22 cellular contexts compared by ENCODE assay signal in the genomic region with DNA sequence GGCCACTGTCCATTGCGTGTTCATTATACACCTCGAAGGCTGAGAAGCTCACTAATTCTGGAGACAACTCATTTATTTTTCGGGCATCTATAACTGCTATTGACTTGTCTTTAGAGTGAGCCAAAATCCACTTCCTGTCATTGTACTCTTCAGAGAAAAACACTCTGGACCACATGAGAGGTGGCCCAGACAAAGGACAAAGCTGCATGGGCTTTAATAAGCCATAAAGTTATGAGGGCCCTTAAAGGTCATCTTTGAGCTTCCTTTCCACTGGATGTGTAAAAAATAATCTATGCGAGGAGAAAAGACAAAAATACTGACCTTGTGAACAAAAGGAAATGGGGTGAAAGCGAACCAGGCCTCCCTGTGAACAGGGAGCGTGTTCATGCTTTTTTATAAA.
"Had no signal": no experiment of that assay in that cellular context is flagged by ENCODE, and none has a peak within 500 bp of the region (broad histone marks: within the 10 kb centered on the region; RNA-seq: fewer than 3 reads in every experiment).

No MANE protein-coding gene starts in this region.

- H3K4me3 ChIP-seq: colonic mucosa, spleen, testis, upper lobe of left lung had no signal

- H3K27ac ChIP-seq: colonic mucosa, parathyroid adenoma, testis, upper lobe of left lung had no signal

- H3K9me3 ChIP-seq: colonic mucosa, testis, upper lobe of left lung had no signal

- H3K9ac ChIP-seq: parathyroid adenoma had no signal

- H3K9me3 Mint-ChIP-seq: activated CD8-positive, alpha-beta T cell treated with anti-CD3 and anti-CD28 coated beads for 36 hours; activated naive CD4-positive, alpha-beta T cell treated with anti-CD3 and anti-CD28 coated beads, Interleukin-2, amount 10 ng/mL, durations not matched to agents 7 days and 5 days; central memory CD8-positive, alpha-beta T cell had no signal

- H3K36me3 Mint-ChIP-seq: activated naive CD4-positive, alpha-beta T cell treated with anti-CD3 and anti-CD28 coated beads, Interleukin-2, amount 10 ng/mL, durations not matched to agents 7 days and 5 days; brain; naive thymus-derived CD8-positive, alpha-beta T cell had no signal

- H3K36me3 ChIP-seq: colonic mucosa, spleen, upper lobe of left lung had no signal

- H3K4me1 Mint-ChIP-seq: activated naive CD4-positive, alpha-beta T cell treated with anti-CD3 and anti-CD28 coated beads, Interleukin-2, amount 10 ng/mL, durations not matched to agents 7 days and 5 days; central memory CD8-positive, alpha-beta T cell had no signal

- H3K27me3 ChIP-seq: colonic mucosa, testis, upper lobe of left lung had no signal

- H3K4me1 ChIP-seq: colonic mucosa, parathyroid adenoma, upper lobe of left lung had no signal

- H3K4me3 Mint-ChIP-seq: activated CD8-positive, alpha-beta T cell treated with anti-CD3 and anti-CD28 coated beads for 36 hours; activated naive CD4-positive, alpha-beta T cell treated with anti-CD3 and anti-CD28 coated beads, Interleukin-2, amount 10 ng/mL, durations not matched to agents 7 days and 5 days; activated naive CD8-positive, alpha-beta T cell treated with anti-CD3 and anti-CD28 coated beads, Interleukin-2, amount 50 U/mL, for 24 hours; brain; central memory CD8-positive, alpha-beta T cell; naive thymus-derived CD8-positive, alpha-beta T cell; stimulated activated memory B cell treated with anti-CD40 and anti-IgM and Interleukin-4, amounts not matched to agents 10 μg/mL and 1 μg/mL and 100 μg/mL, for 72 hours had no signal

- H3K27me3 Mint-ChIP-seq: activated naive CD4-positive, alpha-beta T cell treated with anti-CD3 and anti-CD28 coated beads, Interleukin-2, amount 10 ng/mL, durations not matched to agents 7 days and 5 days; central memory CD8-positive, alpha-beta T cell had no signal

- ATAC-seq: activated CD8-positive, alpha-beta T cell treated with anti-CD3 and anti-CD28 coated beads for 36 hours; activated naive CD8-positive, alpha-beta T cell treated with anti-CD3 and anti-CD28 coated beads, Interleukin-2, amount 50 U/mL, for 24 hours; esophagus mucosa; left ventricle myocardium superior; naive thymus-derived CD8-positive, alpha-beta T cell; stimulated activated memory B cell treated with anti-CD40 and anti-IgM and Interleukin-4, amounts not matched to agents 10 μg/mL and 1 μg/mL and 100 μg/mL, for 72 hours had no signal

- DNase-seq: activated CD4-positive, alpha-beta T cell treated with anti-CD3 and anti-CD28 coated beads for 48 hours; activated CD4-positive, CD25-positive, alpha-beta regulatory T cell; activated CD8-positive, alpha-beta T cell treated with anti-CD3 and anti-CD28 coated beads for 36 hours; activated naive CD4-positive, alpha-beta T cell treated with anti-CD3 and anti-CD28 coated beads, Interleukin-2, amount 10 ng/mL, durations not matched to agents 7 days and 5 days; activated naive CD8-positive, alpha-beta T cell treated with anti-CD3 and anti-CD28 coated beads, Interleukin-2, amount 50 U/mL, for 24 hours; activated T-cell treated with anti-CD3 and anti-CD28 coated beads, Interleukin-2, amount 50 U/mL, for 1 hour; anterior cingulate cortex; colonic mucosa; hippocampal formation; left ventricle myocardium superior; mesendoderm; naive thymus-derived CD8-positive, alpha-beta T cell; spleen; stimulated activated CD4-positive, alpha-beta T cell treated with anti-CD3 and anti-CD28 coated beads, Interleukin-4, amount 100 ng/mL, for 4 hours; T1000; testis; upper lobe of left lung had no signal

- H3K27ac Mint-ChIP-seq: activated CD8-positive, alpha-beta T cell treated with anti-CD3 and anti-CD28 coated beads for 36 hours; activated naive CD4-positive, alpha-beta T cell treated with anti-CD3 and anti-CD28 coated beads, Interleukin-2, amount 10 ng/mL, durations not matched to agents 7 days and 5 days; activated naive CD8-positive, alpha-beta T cell treated with anti-CD3 and anti-CD28 coated beads, Interleukin-2, amount 50 U/mL, for 24 hours; naive thymus-derived CD8-positive, alpha-beta T cell had no signal
